Comparison of ENCODE assay signal across 8 cellular contexts in genomic region chr10:86775056-86775858, GRCh38. TPM values are rescaled to one million over a fixed set of nuclear protein-coding genes. Genes with fewer than 3 reads are reported as not detected.
DNase-seq lines count a peak whose midpoint lies in the region; ATAC-seq and TF ChIP-seq lines count a peak whose summit lies in the region.

No MANE protein-coding gene starts in this region.

- H3K36me3 ChIP-seq in colonic mucosa: no peaks in the 10 kb centered on the region
- peaks cover 3% of the 10 kb centered on the region for H3K36me3 ChIP-seq in skeletal muscle satellite cell (ENCODE audit: insufficient read depth, low read length)
- no peaks in the 10 kb centered on the region for H3K36me3 ChIP-seq in upper lobe of left lung

- no peaks in the 10 kb centered on the region for H3K9me3 Mint-ChIP-seq in stimulated activated naive CD8-positive, alpha-beta T cell treated with anti-CD3 and anti-CD28 coated beads, Interleukin-15, amount 100 ng/mL, for 72 hours
- no peaks in the 10 kb centered on the region for H3K9me3 Mint-ChIP-seq in activated T-helper 1 cell treated with anti-CD3 and anti-CD28 coated beads, Interleukin-12 subunit alpha, Interleukin-12 subunit beta, Interleukin-2, Interleukin-4 antibody, amounts not matched to agents 30 ng/mL and 10 ng/mL and 1 ng/mL, durations not matched to agents 14 hours and 24 hours and 36 hours

- no peaks in the 10 kb centered on the region for H3K9me3 ChIP-seq in colonic mucosa
- no peaks in the 10 kb centered on the region for H3K9me3 ChIP-seq in skeletal muscle satellite cell (replicated peaks; ENCODE audit: low read length)
- H3K9me3 ChIP-seq in upper lobe of left lung: no peaks in the 10 kb centered on the region

- DNase-seq in colonic mucosa: no peak
- no peak for DNase-seq in upper lobe of left lung
- no peak for DNase-seq in stimulated activated naive CD8-positive, alpha-beta T cell treated with anti-CD3 and anti-CD28 coated beads, Interleukin-15, amount 100 ng/mL, for 72 hours
- no peak for DNase-seq in activated T-helper 1 cell treated with anti-CD3 and anti-CD28 coated beads, Interleukin-12 subunit alpha, Interleukin-12 subunit beta, Interleukin-2, Interleukin-4 antibody, amounts not matched to agents 30 ng/mL and 10 ng/mL and 1 ng/mL, durations not matched to agents 14 hours and 24 hours and 36 hours (ENCODE audit: low spot score)
- no peak for DNase-seq in lower leg skin (ENCODE audit: low spot score in 2 of 2)

- no peak overlapping the region for H3K9ac ChIP-seq in colonic mucosa (ENCODE audit: low read depth in 2 of 2, low read length in 2 of 2)
- no peak overlapping the region for H3K9ac ChIP-seq in skeletal muscle satellite cell (ENCODE audit: low read depth, low read length)

- TF ChIP-seq POLR2A in upper lobe of left lung (IDR thresholded peaks at IDR 0.05) (no peak), lower leg skin (IDR thresholded peaks at IDR 0.05) (no peak)

- TF ChIP-seq CTCF in colonic mucosa (IDR thresholded peaks at IDR 0.05) (no peak), upper lobe of left lung (IDR thresholded peaks at IDR 0.05) (no peak), lower leg skin (IDR thresholded peaks at IDR 0.05) (no peak)

- H3K4me1 Mint-ChIP-seq in stimulated activated naive CD8-positive, alpha-beta T cell treated with anti-CD3 and anti-CD28 coated beads, Interleukin-15, amount 100 ng/mL, for 72 hours: no peaks in the 10 kb centered on the region
- no peaks in the 10 kb centered on the region for H3K4me1 Mint-ChIP-seq in activated T-helper 1 cell treated with anti-CD3 and anti-CD28 coated beads, Interleukin-12 subunit alpha, Interleukin-12 subunit beta, Interleukin-2, Interleukin-4 antibody, amounts not matched to agents 30 ng/mL and 10 ng/mL and 1 ng/mL, durations not matched to agents 14 hours and 24 hours and 36 hours (ENCODE audit: low read depth)

- intact Hi-C loops in colonic mucosa (cut with DNase I): no loop called here
- intact Hi-C loops in activated T-helper 1 cell treated with anti-CD3 and anti-CD28 coated beads, Interleukin-12 subunit alpha, Interleukin-12 subunit beta, Interleukin-2, Interleukin-4 antibody, amounts not matched to agents 30 ng/mL and 10 ng/mL and 1 ng/mL, durations not matched to agents 14 hours and 24 hours and 36 hours (cut with micrococcal nuclease): no loop called here
- intact Hi-C loops in lower leg skin (cut with DNase I; ENCODE audit: low total_unique reads): no loop called here

- H3K4me3 Mint-ChIP-seq in stimulated activated naive CD8-positive, alpha-beta T cell treated with anti-CD3 and anti-CD28 coated beads, Interleukin-15, amount 100 ng/mL, for 72 hours: no peak overlapping the region
- H3K4me3 Mint-ChIP-seq in activated T-helper 1 cell treated with anti-CD3 and anti-CD28 coated beads, Interleukin-12 subunit alpha, Interleukin-12 subunit beta, Interleukin-2, Interleukin-4 antibody, amounts not matched to agents 30 ng/mL and 10 ng/mL and 1 ng/mL, durations not matched to agents 14 hours and 24 hours and 36 hours: no peak overlapping the region

- no peaks in the 10 kb centered on the region for H3K27me3 ChIP-seq in colonic mucosa
- H3K27me3 ChIP-seq in skeletal muscle satellite cell (ENCODE audit: control insufficient read depth, insufficient read depth, low read length): no peaks in the 10 kb centered on the region
- no peaks in the 10 kb centered on the region for H3K27me3 ChIP-seq in upper lobe of left lung

- 33 to 46% methylated on average over 6 of the region's 6 CpGs for WGBS in upper lobe of left lung, 2 donors
- 36 to 37% methylated on average over 6 of the region's 6 CpGs for WGBS in lower leg skin, 2 donors

- no peaks in the 10 kb centered on the region for H3K4me1 ChIP-seq in colonic mucosa
- peaks cover 11% of the 10 kb centered on the region for H3K4me1 ChIP-seq in skeletal muscle satellite cell (ENCODE audit: control insufficient read depth, insufficient read depth, low read length)
- peaks cover 0 to 13% (median 4%) of the 10 kb centered on the region in 4 donors for H3K4me1 ChIP-seq in upper lobe of left lung

- H3K27me3 Mint-ChIP-seq in stimulated activated naive CD8-positive, alpha-beta T cell treated with anti-CD3 and anti-CD28 coated beads, Interleukin-15, amount 100 ng/mL, for 72 hours: no peaks in the 10 kb centered on the region
- H3K27me3 Mint-ChIP-seq in activated T-helper 1 cell treated with anti-CD3 and anti-CD28 coated beads, Interleukin-12 subunit alpha, Interleukin-12 subunit beta, Interleukin-2, Interleukin-4 antibody, amounts not matched to agents 30 ng/mL and 10 ng/mL and 1 ng/mL, durations not matched to agents 14 hours and 24 hours and 36 hours (ENCODE audit: insufficient read depth): peaks cover 2% of the 10 kb centered on the region

- TF ChIP-seq EP300 in upper lobe of left lung (IDR thresholded peaks at IDR 0.05): no peak

- H3K4me3 ChIP-seq in colonic mucosa (no peak overlapping the region), skeletal muscle satellite cell (ENCODE audit: low read length) (no peak overlapping the region), upper lobe of left lung (no peak overlapping the region), lower leg skin (ENCODE audit: low read depth, poor library complexity, severe bottlenecking) (no peak overlapping the region)

- ATAC-seq in GM21360 (IDR thresholded peaks at IDR 0.05; ENCODE audit: unreplicated experiment) (peak; percentile 80), HG03442 (IDR thresholded peaks at IDR 0.05; ENCODE audit: unreplicated experiment) (peak; percentile 78), upper lobe of left lung (ENCODE audit: low FRiP score in 2 of 2) (no peak)
- ATAC-seq in stimulated activated naive CD8-positive, alpha-beta T cell treated with anti-CD3 and anti-CD28 coated beads, Interleukin-15, amount 100 ng/mL, for 72 hours: no peak

- H3K4me2 ChIP-seq in skeletal muscle satellite cell (ENCODE audit: low read length): peak overlapping the region; percentile 52

- no peaks in the 10 kb centered on the region for H3K36me3 Mint-ChIP-seq in activated T-helper 1 cell treated with anti-CD3 and anti-CD28 coated beads, Interleukin-12 subunit alpha, Interleukin-12 subunit beta, Interleukin-2, Interleukin-4 antibody, amounts not matched to agents 30 ng/mL and 10 ng/mL and 1 ng/mL, durations not matched to agents 14 hours and 24 hours and 36 hours (ENCODE audit: low read depth)

- peak overlapping the region; percentile 1 for H3K27ac ChIP-seq in colonic mucosa
- no peak overlapping the region for H3K27ac ChIP-seq in upper lobe of left lung

- H3K27ac Mint-ChIP-seq in stimulated activated naive CD8-positive, alpha-beta T cell treated with anti-CD3 and anti-CD28 coated beads, Interleukin-15, amount 100 ng/mL, for 72 hours: no peak overlapping the region
- H3K27ac Mint-ChIP-seq in activated T-helper 1 cell treated with anti-CD3 and anti-CD28 coated beads, Interleukin-12 subunit alpha, Interleukin-12 subunit beta, Interleukin-2, Interleukin-4 antibody, amounts not matched to agents 30 ng/mL and 10 ng/mL and 1 ng/mL, durations not matched to agents 14 hours and 24 hours and 36 hours: no peak overlapping the region

RNA-seq across cellular contexts. Expression of gene BMPR1A, which starts 18.8 kb away (rescaled TPM):
- total RNA-seq in colonic mucosa: 10 to 100 TPM; 37.4 to 50.9 TPM
- 29.5 and 29.7 TPM in 2 replicates for total RNA-seq in skeletal muscle satellite cell (2012; rRNA removed)
- total RNA-seq in upper lobe of left lung: 10 to 100 TPM; 12.9 to 37.4 (median 30.6) TPM
- total RNA-seq in activated T-helper 1 cell treated with anti-CD3 and anti-CD28 coated beads, Interleukin-12 subunit alpha, Interleukin-12 subunit beta, Interleukin-2, Interleukin-4 antibody, amounts not matched to agents 30 ng/mL and 10 ng/mL and 1 ng/mL, durations not matched to agents 14 hours and 24 hours and 36 hours: 9.7 and 14.5 TPM in 2 replicates
- 10 to 100 TPM; 17.7 to 35.5 (median 26.8) TPM for total RNA-seq in lower leg skin

Comparison
In these comparisons a context has a peak if more than half of its experiments do, and no peak if none do; other contexts are left out.
1. ATAC-seq: peak in GM21360 (single experiment) and HG03442 (single experiment); none in upper lobe of left lung (0 of 2) and stimulated activated naive CD8-positive, alpha-beta T cell treated with anti-CD3 and anti-CD28 coated beads, Interleukin-15, amount 100 ng/mL, for 72 hours (single experiment).